Comparison of ENCODE assay signal across 1 cellular context in genomic region chr6:25138697-25139051, GRCh38.
TF ChIP-seq lines count a peak whose summit lies in the region.

No MANE protein-coding gene starts in this region.

TF ChIP-seq in GM23338, 12 proteins besides CTCF, POLR2A, EP300 and RAD21 (continued from another document):
- TF ChIP-seq, protein P1, sequence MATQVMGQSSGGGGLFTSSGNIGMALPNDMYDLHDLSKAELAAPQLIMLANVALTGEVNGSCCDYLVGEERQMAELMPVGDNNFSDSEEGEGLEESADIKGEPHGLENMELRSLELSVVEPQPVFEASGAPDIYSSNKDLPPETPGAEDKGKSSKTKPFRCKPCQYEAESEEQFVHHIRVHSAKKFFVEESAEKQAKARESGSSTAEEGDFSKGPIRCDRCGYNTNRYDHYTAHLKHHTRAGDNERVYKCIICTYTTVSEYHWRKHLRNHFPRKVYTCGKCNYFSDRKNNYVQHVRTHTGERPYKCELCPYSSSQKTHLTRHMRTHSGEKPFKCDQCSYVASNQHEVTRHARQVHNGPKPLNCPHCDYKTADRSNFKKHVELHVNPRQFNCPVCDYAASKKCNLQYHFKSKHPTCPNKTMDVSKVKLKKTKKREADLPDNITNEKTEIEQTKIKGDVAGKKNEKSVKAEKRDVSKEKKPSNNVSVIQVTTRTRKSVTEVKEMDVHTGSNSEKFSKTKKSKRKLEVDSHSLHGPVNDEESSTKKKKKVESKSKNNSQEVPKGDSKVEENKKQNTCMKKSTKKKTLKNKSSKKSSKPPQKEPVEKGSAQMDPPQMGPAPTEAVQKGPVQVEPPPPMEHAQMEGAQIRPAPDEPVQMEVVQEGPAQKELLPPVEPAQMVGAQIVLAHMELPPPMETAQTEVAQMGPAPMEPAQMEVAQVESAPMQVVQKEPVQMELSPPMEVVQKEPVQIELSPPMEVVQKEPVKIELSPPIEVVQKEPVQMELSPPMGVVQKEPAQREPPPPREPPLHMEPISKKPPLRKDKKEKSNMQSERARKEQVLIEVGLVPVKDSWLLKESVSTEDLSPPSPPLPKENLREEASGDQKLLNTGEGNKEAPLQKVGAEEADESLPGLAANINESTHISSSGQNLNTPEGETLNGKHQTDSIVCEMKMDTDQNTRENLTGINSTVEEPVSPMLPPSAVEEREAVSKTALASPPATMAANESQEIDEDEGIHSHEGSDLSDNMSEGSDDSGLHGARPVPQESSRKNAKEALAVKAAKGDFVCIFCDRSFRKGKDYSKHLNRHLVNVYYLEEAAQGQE (IDR thresholded peaks at IDR 0.05; ENCODE audit: unreplicated experiment), result no peak
- TF ChIP-seq STAT1 (IDR thresholded peaks at IDR 0.05; ENCODE audit: unreplicated experiment), result no peak
- no peak for TF ChIP-seq NANOG (IDR thresholded peaks at IDR 0.05; ENCODE audit: borderline replicate concordance)
- no peak for TF ChIP-seq EZH2 (IDR thresholded peaks at IDR 0.05; ENCODE audit: low read depth, unreplicated experiment)
- TF ChIP-seq, protein P2, sequence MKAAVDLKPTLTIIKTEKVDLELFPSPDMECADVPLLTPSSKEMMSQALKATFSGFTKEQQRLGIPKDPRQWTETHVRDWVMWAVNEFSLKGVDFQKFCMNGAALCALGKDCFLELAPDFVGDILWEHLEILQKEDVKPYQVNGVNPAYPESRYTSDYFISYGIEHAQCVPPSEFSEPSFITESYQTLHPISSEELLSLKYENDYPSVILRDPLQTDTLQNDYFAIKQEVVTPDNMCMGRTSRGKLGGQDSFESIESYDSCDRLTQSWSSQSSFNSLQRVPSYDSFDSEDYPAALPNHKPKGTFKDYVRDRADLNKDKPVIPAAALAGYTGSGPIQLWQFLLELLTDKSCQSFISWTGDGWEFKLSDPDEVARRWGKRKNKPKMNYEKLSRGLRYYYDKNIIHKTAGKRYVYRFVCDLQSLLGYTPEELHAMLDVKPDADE (IDR thresholded peaks at IDR 0.05), result no peak
- TF ChIP-seq POLR2AphosphoS5 (IDR thresholded peaks at IDR 0.05; ENCODE audit: low read depth), result no peak
- TF ChIP-seq ZNF331 (CRISPR knock-in tag; IDR thresholded peaks at IDR 0.05; ENCODE audit: low read depth), result no peak
